In the genomic region with DNA sequence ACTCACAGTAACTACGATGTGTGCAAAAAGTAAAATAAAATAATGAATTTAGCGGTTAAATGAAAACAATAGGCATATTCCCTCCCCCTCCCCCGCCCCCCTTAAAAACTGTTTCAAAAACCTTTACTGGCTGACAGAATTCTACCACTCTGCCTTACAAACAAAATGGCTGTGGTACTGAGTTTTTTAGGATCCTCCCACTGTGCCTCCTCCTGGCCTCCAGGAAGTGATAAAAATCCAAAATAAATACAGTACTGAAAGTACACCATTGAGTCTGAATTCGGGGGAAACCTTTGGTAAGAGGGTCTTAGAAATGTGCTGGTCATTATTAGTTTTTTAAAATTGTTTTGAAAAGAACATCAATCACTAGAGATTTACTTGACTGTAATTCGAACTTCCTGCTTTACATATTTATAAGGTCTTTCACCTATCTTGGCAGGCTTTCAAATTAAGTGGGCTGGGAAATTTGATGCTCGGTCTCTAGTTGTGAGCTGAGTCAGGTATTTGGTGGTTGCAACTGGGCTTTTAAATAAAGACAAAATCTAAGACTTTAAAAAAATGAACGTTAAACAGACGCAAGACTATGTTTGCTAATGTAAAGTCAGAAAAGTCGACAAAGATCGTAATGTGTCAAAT, we compare ENCODE assay signal across 8 cellular contexts. TPM values are rescaled to one million over a fixed set of nuclear protein-coding genes. Genes with fewer than 3 reads are reported as not detected.
DNase-seq lines count a peak whose midpoint lies in the region; ATAC-seq and TF ChIP-seq lines count a peak whose summit lies in the region.

No MANE protein-coding gene starts in this region.

- intact Hi-C loops in breast epithelium (cut with DNase I; ENCODE audit: low total_unique reads) = no loop called here

- peak overlapping the region; percentile 77 for H3K4me3 ChIP-seq in DOHH2 (ENCODE audit: low read length)
- H3K4me3 ChIP-seq in breast epithelium = peak overlapping the region; percentile 70 to 73 (median 71)
- peak overlapping the region; percentile 89 for H3K4me3 ChIP-seq in iPS-20b (ENCODE audit: low read length)

- H3K27ac ChIP-seq in DOHH2 (ENCODE audit: low read depth, low read length) = peak overlapping the region; percentile 76
- peak overlapping the region; percentile 85 to 90 for H3K27ac ChIP-seq in breast epithelium
- peak overlapping the region; percentile 88 for H3K27ac ChIP-seq in iPS-20b (ENCODE audit: low read length)

- H3K36me3 ChIP-seq in DOHH2 (ENCODE audit: control insufficient read depth, low read length) (no peaks in the 10 kb centered on the region), breast epithelium (no peaks in the 10 kb centered on the region), iPS-20b (ENCODE audit: insufficient read depth, low read depth, low read length) (no peaks in the 10 kb centered on the region)

- H3K27me3 ChIP-seq in DOHH2 (ENCODE audit: control insufficient read depth, low read length) = no peaks in the 10 kb centered on the region
- no peaks in the 10 kb centered on the region for H3K27me3 ChIP-seq in breast epithelium
- no peaks in the 10 kb centered on the region for H3K27me3 ChIP-seq in iPS-20b (ENCODE audit: insufficient read depth, low read length)

- H3K4me2 ChIP-seq in DOHH2 (ENCODE audit: low read length) = peak overlapping the region; percentile 88

- no peaks in the 10 kb centered on the region for H3K9me2 ChIP-seq in DOHH2 (replicated peaks; ENCODE audit: control insufficient read depth, low read length)

- no peaks in the 10 kb centered on the region for H3K9me3 ChIP-seq in DOHH2 (ENCODE audit: control insufficient read depth, insufficient read depth, low read length)
- no peaks in the 10 kb centered on the region for H3K9me3 ChIP-seq in breast epithelium
- H3K9me3 ChIP-seq in iPS-20b (ENCODE audit: insufficient read depth, low read depth, low read length) = no peaks in the 10 kb centered on the region

- no peaks in the 10 kb centered on the region for H4K20me1 ChIP-seq in DOHH2 (ENCODE audit: control insufficient read depth, insufficient read depth, low read depth, low read length)

- H3K4me1 ChIP-seq in DOHH2 (ENCODE audit: control insufficient read depth, low read length) = peaks cover 25% of the 10 kb centered on the region
- H3K4me1 ChIP-seq in breast epithelium = no peaks in the 10 kb centered on the region
- H3K4me1 ChIP-seq in iPS-20b (ENCODE audit: insufficient read depth, low read length) = peaks cover 7% of the 10 kb centered on the region

- H3F3A ChIP-seq in DOHH2 (ENCODE audit: control insufficient read depth, insufficient read depth) = peaks cover 7% of the 10 kb centered on the region

- DNase-seq in NCI-H69 (lab: John Stamatoyannopoulos, UW) (peak; percentile 74), breast epithelium (ENCODE audit: low spot score in 2 of 2) (no peak), smooth muscle cell of the brain vasculature (ENCODE audit: low read depth, low spot score) (peak; percentile 44), GM19240 (ENCODE audit: insufficient read length, low spot score) (no peak)
- no peak for DNase-seq in activated CD4-positive, CD25-positive, alpha-beta regulatory T cell treated with anti-CD3 and anti-CD28 coated beads, Interleukin-2, amount 50 U/mL, for 72 hours

- TF ChIP-seq POLR2A in breast epithelium (IDR thresholded peaks at IDR 0.05) = no peak

- TF ChIP-seq CTCF in DOHH2 (IDR thresholded peaks at IDR 0.05; ENCODE audit: low read depth, low read length, poor library complexity, severe bottlenecking) (no peak), breast epithelium (IDR thresholded peaks at IDR 0.05) (no peak)

- peak; percentile 34 for ATAC-seq in HG02885 (IDR thresholded peaks at IDR 0.05; ENCODE audit: poor library complexity, unreplicated experiment)

- peak overlapping the region; percentile 91; the same call in 1 of the 2 replicates for H3K9ac ChIP-seq in iPS-20b (ENCODE audit: low read depth, low read length)

- peaks cover 41% of the 10 kb centered on the region for H3K79me2 ChIP-seq in DOHH2 (ENCODE audit: control insufficient read depth, low read length)

RNA-seq across cellular contexts. Expression of gene EPC1, which starts 32.5 kb away (rescaled TPM):
- 10 to 100 TPM; 49.4 to 78.7 (median 60.0) TPM for total RNA-seq in breast epithelium

Comparison
In these comparisons a context has a peak if more than half of its experiments do, and no peak if none do; other contexts are left out.
1. DNase-seq: peak in NCI-H69 (single experiment) and smooth muscle cell of the brain vasculature (single experiment); none in breast epithelium (0 of 2), activated CD4-positive, CD25-positive, alpha-beta regulatory T cell treated with anti-CD3 and anti-CD28 coated beads, Interleukin-2, amount 50 U/mL, for 72 hours (single experiment) and GM19240 (single experiment).
2. Peak in every context shown above with its lines, with median percentiles within 50 percentile points of each other: H3K27ac ChIP-seq and H3K4me3 ChIP-seq.